ENCODE assay signal across 9 cellular contexts in the genomic region with DNA sequence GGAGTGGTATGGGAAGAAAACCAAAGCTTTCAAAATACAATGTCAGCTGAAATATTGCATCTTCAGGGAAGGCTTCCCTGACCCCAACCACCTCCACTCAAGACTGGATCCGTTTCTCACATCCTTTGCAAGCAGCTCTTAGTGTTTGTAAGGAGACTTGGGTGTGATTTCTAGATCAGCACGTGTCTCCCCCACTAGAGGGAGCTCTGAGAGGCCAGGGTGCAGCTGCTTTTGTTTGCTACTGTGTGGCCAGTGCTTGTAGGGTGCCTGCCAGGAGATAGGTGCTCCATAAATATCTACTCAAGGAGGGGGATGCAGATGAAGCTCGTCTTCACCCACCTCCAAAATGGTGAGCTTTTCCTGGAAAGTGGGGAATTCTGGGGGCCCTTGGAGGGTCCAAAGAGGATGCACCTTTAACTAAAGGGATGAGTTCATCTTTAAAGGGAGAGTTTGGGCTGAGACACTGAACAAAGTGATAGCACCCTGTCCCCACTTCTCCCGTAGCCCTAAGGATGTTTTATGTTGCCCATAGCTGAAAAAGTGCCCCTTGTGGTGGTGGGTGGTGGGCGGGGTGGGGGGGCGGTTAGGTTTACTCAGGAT. TPM values are rescaled to one million over a fixed set of nuclear protein-coding genes. Genes with fewer than 3 reads are reported as not detected.
DNase-seq lines count a peak whose midpoint lies in the region; ATAC-seq and TF ChIP-seq lines count a peak whose summit lies in the region.
"Had no signal": no experiment of that assay in that cellular context is flagged by ENCODE, and none has a peak within 500 bp of the region (broad histone marks: within the 10 kb centered on the region; RNA-seq: fewer than 3 reads in every experiment).

No MANE protein-coding gene starts in this region.

- H3K9ac ChIP-seq in mammary epithelial cell (ENCODE audit: insufficient read depth, low read length) = no peak overlapping the region

- intact Hi-C loops in mammary epithelial cell (cut with micrococcal nuclease) (loop anchor here (1.0 kb wide), 2 partner anchors 205 to 222 kb away; no protein-coding TSS in a partner anchor), lower leg skin (cut with DNase I; ENCODE audit: low total_unique reads) (no loop called here)

- H3K4me1 ChIP-seq in RWPE2 (ENCODE audit: insufficient read depth, poor library complexity, severe bottlenecking) = no peaks in the 10 kb centered on the region
- H3K4me1 ChIP-seq in mammary epithelial cell (ENCODE audit: insufficient read depth, low read length) = no peaks in the 10 kb centered on the region
- H3K4me1 ChIP-seq in tibial nerve = no peaks in the 10 kb centered on the region

- 3% methylated on average over 4 of the region's 6 CpGs for WGBS in mammary epithelial cell (ENCODE audit: low coverage, missing lambda C conversion rate)
- WGBS in lower leg skin, 2 donors = 58 to 61% methylated on average over 6 of the region's 6 CpGs
- WGBS in tibial nerve, 2 donors = 48 to 58% methylated on average over 5 to 6 of the region's 6 CpGs

- H3K27ac Mint-ChIP-seq in HFFc6 = no peak overlapping the region
- H3K27ac Mint-ChIP-seq: activated B cell treated with CpG ODN at 0.5 μM for 24 hours had no signal

- no peak overlapping the region for H2AFZ ChIP-seq in mammary epithelial cell (ENCODE audit: low read depth, low read length)

- BruUV-seq in mammary epithelial cell (replicated peaks; lab: Mats Ljungman, UMichigan) = no TSS peak

- TF ChIP-seq CTCF in HFFc6 (IDR thresholded peaks at IDR 0.05) (peak; percentile 80), RWPE2 (IDR thresholded peaks at IDR 0.05; ENCODE audit: poor library complexity, severe bottlenecking) (peak; percentile 86), mammary epithelial cell (conservative IDR thresholded peaks at IDR 0.05 in 1 of 2, IDR thresholded peaks at IDR 0.05 in 1 of 2; ENCODE audit: extremely low read depth in 1 of 2, insufficient read depth in 1 of 2, low read depth in 1 of 2, low read length in 2 of 2) (peak; percentile 80 to 92), lower leg skin (IDR thresholded peaks at IDR 0.05) (no peak), tibial nerve (IDR thresholded peaks at IDR 0.05) (peak; percentile 16 to 36 (median 27))

- H3K27me3 ChIP-seq in RWPE2 (ENCODE audit: insufficient read depth, poor library complexity, severe bottlenecking) (peaks cover 45% of the 10 kb centered on the region), mammary epithelial cell (ENCODE audit: insufficient read depth, low read length) (peaks cover 1% of the 10 kb centered on the region), tibial nerve (no peaks in the 10 kb centered on the region)

- DNase-seq in DMS114 treated with DMSO at 0.1 percent for 48 hours (lab: John Stamatoyannopoulos, UW; ENCODE audit: unreplicated experiment) = peak; percentile 2
- peak; percentile 23 for DNase-seq in HFFc6
- DNase-seq in RWPE2 (ENCODE audit: low spot score) = peak; percentile 68
- DNase-seq in mammary epithelial cell = peak; percentile 37
- DNase-seq in lower leg skin (ENCODE audit: low spot score in 2 of 2) = peak; percentile 31 to 78
- DNase-seq in tibial nerve (ENCODE audit: low spot score in 2 of 2) = peak in 1 of 2 donors; percentile 37
- DNase-seq: activated B cell treated with CpG ODN at 0.5 μM for 24 hours had no signal

- H3K27me3 Mint-ChIP-seq in HFFc6 (ENCODE audit: insufficient read depth) = peaks cover 10% of the 10 kb centered on the region

- in situ Hi-C loops in mammary epithelial cell (cut with MboI; ENCODE audit: low sequenced_read_pairs in 2 of 2) = loop anchor here in 1 of 2 donors (10.0 kb wide), 1 partner anchor 203 kb away; no protein-coding TSS in a partner anchor

- H3K4me2 ChIP-seq in mammary epithelial cell (ENCODE audit: insufficient read depth, low read depth, low read length) = no peak overlapping the region

- no peak overlapping the region for H3K4me3 ChIP-seq in RWPE2 (ENCODE audit: severe bottlenecking)
- H3K4me3 ChIP-seq in mammary epithelial cell (replicated peaks in 1 of 3; ENCODE audit: insufficient read depth in 1 of 3, low read depth in 2 of 3, low read length in 3 of 3) = no peak overlapping the region
- H3K4me3 ChIP-seq in lower leg skin (ENCODE audit: low read depth, poor library complexity, severe bottlenecking) = no peak overlapping the region
- no peak overlapping the region for H3K4me3 ChIP-seq in tibial nerve

- CTCF ChIA-PET in mammary epithelial cell (lab: Charles Lee; ENCODE audit: low non-redundant PET) = interaction anchor here (0.6 to 1.2 kb wide), 7 partner anchors 14 to 1471 kb away, joined by 3 to 6 read pairs (median 4); no protein-coding TSS in a partner anchor

- no peaks in the 10 kb centered on the region for H3K36me3 Mint-ChIP-seq in HFFc6 (ENCODE audit: low read depth)

- no peaks in the 10 kb centered on the region for H3K9me3 Mint-ChIP-seq in HFFc6
- H3K9me3 Mint-ChIP-seq: activated B cell treated with CpG ODN at 0.5 μM for 24 hours had no signal

- ATAC-seq in RWPE2 (ENCODE audit: low read depth) (peak; percentile 34; the same call in 1 of the 3 replicates), HG03159 (IDR thresholded peaks at IDR 0.05; ENCODE audit: unreplicated experiment) (no peak), GM21528 (IDR thresholded peaks at IDR 0.05; ENCODE audit: low FRiP score, unreplicated experiment) (no peak)

- H3K4me3 Mint-ChIP-seq in HFFc6 = no peak overlapping the region
- H3K4me3 Mint-ChIP-seq: activated B cell treated with CpG ODN at 0.5 μM for 24 hours had no signal

- H3K27ac ChIP-seq in RWPE2 (ENCODE audit: poor library complexity, severe bottlenecking) (no peak overlapping the region), mammary epithelial cell (ENCODE audit: insufficient read depth, low read depth, low read length) (no peak overlapping the region), tibial nerve (no peak overlapping the region)

- no peaks in the 10 kb centered on the region for H3K9me3 ChIP-seq in RWPE2 (ENCODE audit: severe bottlenecking)
- no peaks in the 10 kb centered on the region for H3K9me3 ChIP-seq in mammary epithelial cell (replicated peaks; ENCODE audit: insufficient read depth, low read length)
- no peaks in the 10 kb centered on the region for H3K9me3 ChIP-seq in tibial nerve

- TF ChIP-seq POLR2A in lower leg skin (IDR thresholded peaks at IDR 0.05) (no peak), tibial nerve (IDR thresholded peaks at IDR 0.05) (no peak)

- no peaks in the 10 kb centered on the region for H3K79me2 ChIP-seq in mammary epithelial cell (ENCODE audit: insufficient read depth, low read length)

- dilution Hi-C loops in mammary epithelial cell (cut with HindIII; ENCODE audit: low sequenced_read_pairs) = loop anchor here (5.0 kb wide), 1 partner anchor 36 kb away; no protein-coding TSS in a partner anchor

- no peaks in the 10 kb centered on the region for H4K20me1 ChIP-seq in mammary epithelial cell (ENCODE audit: insufficient read depth, low read length)

- TF ChIP-seq EP300 in tibial nerve (IDR thresholded peaks at IDR 0.05) = no peak

- H3K4me1 Mint-ChIP-seq in HFFc6 (ENCODE audit: low read depth) = no peaks in the 10 kb centered on the region

- H3K36me3 ChIP-seq in RWPE2 (ENCODE audit: low read depth) = no peaks in the 10 kb centered on the region
- no peaks in the 10 kb centered on the region for H3K36me3 ChIP-seq in mammary epithelial cell (ENCODE audit: insufficient read depth, low read length)
- H3K36me3 ChIP-seq in tibial nerve = no peaks in the 10 kb centered on the region

RNA-seq across cellular contexts. Expression of gene MAFB, which starts 52.6 kb away (rescaled TPM):
- total RNA-seq in HFFc6 (2021; fragmentation: NEBNext Ultra II Directional; extraction: Animal tissue kit (Norgen Biotek cat#: 25700)) = under 1 TPM in 1 of 6 experiments, not detected in 5; 0.05 TPM
- total RNA-seq in mammary epithelial cell (1 to 10 TPM in 1 of 2 donors, under 1 TPM in 1; 0.47 to 6.5 TPM), lower leg skin (10 to 100 TPM; 40.4 to 96.8 (median 60.8) TPM), tibial nerve (10 to 100 TPM; 58.3 to 93.6 (median 88.7) TPM)
- 0.16 TPM for polyA plus RNA-seq in mammary epithelial cell
- polyA minus RNA-seq in mammary epithelial cell = not detected

Comparison
In these comparisons a context has a peak if more than half of its experiments do, and no peak if none do; other contexts are left out.
1. CTCF ChIP-seq: peak in HFFc6 (single experiment), RWPE2 (single experiment), mammary epithelial cell (2 of 2) and tibial nerve (5 of 5); none in lower leg skin (0 of 3).
2. RNA of gene MAFB, which starts 52.6 kb away (total RNA-seq): 58.3 to 93.6 TPM in tibial nerve and 40.4 to 96.8 TPM in lower leg skin; 0.47 to 6.5 TPM in mammary epithelial cell and 0.05 TPM in HFFc6; every median in the first group is over 4 times any median in the second.